ENCODE assay signal across 18 cellular contexts in genomic region chr1:2535455-2535854, GRCh38. TPM values are rescaled to one million over a fixed set of nuclear protein-coding genes. Genes with fewer than 3 reads are reported as not detected.
"Had no signal": no experiment of that assay in that cellular context is flagged by ENCODE, and none has a peak within 500 bp of the region (broad histone marks: within the 10 kb centered on the region; RNA-seq: fewer than 3 reads in every experiment).

No MANE protein-coding gene starts in this region.

- H3K9me3 Mint-ChIP-seq: activated naive CD4-positive, alpha-beta T cell treated with anti-CD3 and anti-CD28 coated beads, Interleukin-2, amount 50 U/mL, for 24 hours; central memory CD8-positive, alpha-beta T cell; effector memory CD8-positive, alpha-beta T cell; nephron; T-helper 2 cell treated with Interferon-gamma antibody and Interleukin-4, amounts not matched to agents 5 μg/mL and 100 μg/mL, for 36 hours had no signal

- DNase-seq: activated CD4-positive, alpha-beta T cell treated with anti-CD3 and anti-CD28 coated beads, Interleukin-2, amount 50 U/mL, for 4 hours; activated CD4-positive, CD25-positive, alpha-beta regulatory T cell treated with anti-CD3 and anti-CD28 coated beads, Interleukin-2, amount 50 U/mL, for 72 hours; activated T-cell treated with anti-CD3 and anti-CD28 coated beads, Interleukin-2, amount 50 U/mL, for 1 hour; body of pancreas; cortex of kidney; effector memory CD8-positive, alpha-beta T cell; erythroblast; hypothalamus; stimulated activated CD4-positive, alpha-beta T cell treated with anti-CD3 and anti-CD28 coated beads, Interleukin-4, amount 100 ng/mL, for 1 hour; stimulated activated CD8-positive, alpha-beta memory T cell treated with anti-CD3 and anti-CD28 coated beads, Interleukin-4, amount 100 ng/mL, for 48 hours; stomach had no signal

- H3K27ac ChIP-seq: body of pancreas, stomach, thoracic aorta had no signal

- H3K27me3 ChIP-seq: body of pancreas had no signal

- H3K4me3 Mint-ChIP-seq: activated naive CD4-positive, alpha-beta T cell treated with anti-CD3 and anti-CD28 coated beads, Interleukin-2, amount 50 U/mL, for 24 hours; central memory CD8-positive, alpha-beta T cell; effector memory CD8-positive, alpha-beta T cell; T-helper 2 cell treated with Interferon-gamma antibody and Interleukin-4, amounts not matched to agents 5 μg/mL and 100 μg/mL, for 36 hours had no signal

- H3K36me3 ChIP-seq: stomach, thoracic aorta had no signal

- H3K27ac Mint-ChIP-seq: effector memory CD8-positive, alpha-beta T cell; T-helper 2 cell treated with Interferon-gamma antibody and Interleukin-4, amounts not matched to agents 5 μg/mL and 100 μg/mL, for 36 hours had no signal

- H3K27me3 Mint-ChIP-seq: activated naive CD4-positive, alpha-beta T cell treated with anti-CD3 and anti-CD28 coated beads, Interleukin-2, amount 50 U/mL, for 24 hours had no signal

- H3K36me3 Mint-ChIP-seq: activated naive CD4-positive, alpha-beta T cell treated with anti-CD3 and anti-CD28 coated beads, Interleukin-2, amount 50 U/mL, for 24 hours had no signal

- ATAC-seq: body of pancreas; effector memory CD8-positive, alpha-beta T cell had no signal

- H3K4me3 ChIP-seq: body of pancreas, stomach, thoracic aorta had no signal

- H3K9me3 ChIP-seq: body of pancreas, stomach, thoracic aorta had no signal

RNA-seq across cellular contexts. Expression of gene HES5, which starts 5.4 kb away (rescaled TPM):
- total RNA-seq: body of pancreas, glomerular endothelial cell, osteocyte had no signal
